In genomic region chr3:115783426-115783825, GRCh38 we compare ENCODE assay signal across 8 cellular contexts.
A peak's percentile ranks its signal among the peaks of the same experiment; 100 is the strongest.
DNase-seq lines count a peak whose midpoint lies in the region; ATAC-seq and TF ChIP-seq lines count a peak whose summit lies in the region.
"Not testable (repeated sequence)": the region's sequence is repeated elsewhere in the genome, so short reads cannot be mapped to it uniquely, and the experiment has no call there.

No MANE protein-coding gene starts in this region.

- H3K9me2 ChIP-seq in PC-3 (replicated peaks; ENCODE audit: low read length): not testable (repeated sequence)

- peak overlapping the region; percentile 35; the same call in 1 of the 2 replicates for H2AFZ ChIP-seq in PC-3 (ENCODE audit: low read length)

- H3K36me3 ChIP-seq in H7 (replicated peaks; ENCODE audit: control insufficient read depth, insufficient read depth, low read length); PC-3 (ENCODE audit: low read depth, low read length); heart right ventricle; naive thymus-derived CD4-positive, alpha-beta T cell (ENCODE audit: control insufficient read depth in 2 of 3, insufficient read depth in 3 of 3, low read length in 3 of 3); spleen: not testable (repeated sequence)

- not testable (repeated sequence) for TF ChIP-seq CTCF in 22Rv1 (IDR thresholded peaks at IDR 0.05); PC-3 (conservative IDR thresholded peaks at IDR 0.05; ENCODE audit: low read depth, low read length); coronary artery (IDR thresholded peaks at IDR 0.05); heart right ventricle (IDR thresholded peaks at IDR 0.05); spleen (IDR thresholded peaks at IDR 0.05 in 8 of 11, conservative IDR thresholded peaks at IDR 0.05 in 3 of 11)

- not testable (repeated sequence) for H3K9me3 ChIP-seq in PC-3 (ENCODE audit: low read length); heart right ventricle; naive thymus-derived CD4-positive, alpha-beta T cell (ENCODE audit: control insufficient read depth in 2 of 3, low read length in 3 of 3); spleen

- ATAC-seq in PC-3; activated T-cell treated with anti-CD3 and anti-CD28 coated beads, Interleukin-2, amount 50 U/mL, for 4 hours; heart right ventricle; naive thymus-derived CD4-positive, alpha-beta T cell: not testable (repeated sequence)

- BruUV-seq in PC-3 (replicated peaks; lab: Mats Ljungman, UMichigan): TSS peak; percentile 53

- peaks cover 14% of the 10 kb centered on the region for H3K4me1 Mint-ChIP-seq in activated T-cell treated with anti-CD3 and anti-CD28 coated beads, Interleukin-2, amount 50 U/mL, for 4 hours (ENCODE audit: low read depth)
- peaks cover 8 to 16% (median 14%) of the 10 kb centered on the region in 7 donors for H3K4me1 Mint-ChIP-seq in naive thymus-derived CD4-positive, alpha-beta T cell

- TF ChIP-seq POLR2A in spleen (IDR thresholded peaks at IDR 0.05): not testable (repeated sequence)

- H3K9me3 Mint-ChIP-seq in activated T-cell treated with anti-CD3 and anti-CD28 coated beads, Interleukin-2, amount 50 U/mL, for 4 hours; naive thymus-derived CD4-positive, alpha-beta T cell: not testable (repeated sequence)

- not testable (repeated sequence) for DNase-seq in H7; PC-3; activated T-cell treated with anti-CD3 and anti-CD28 coated beads, Interleukin-2, amount 50 U/mL, for 4 hours; coronary artery (ENCODE audit: low spot score); heart right ventricle; naive thymus-derived CD4-positive, alpha-beta T cell; spleen

- CTCF ChIA-PET in PC-3 (lab: Charles Lee): interaction anchor here (0.7 to 2.0 kb wide), 7 partner anchors 22 to 564 kb away, joined by 4 to 18 read pairs (median 6); no protein-coding TSS in a partner anchor
- CTCF ChIA-PET in naive thymus-derived CD4-positive, alpha-beta T cell (lab: Charles Lee): interaction anchor here (0.5 to 2.3 kb wide), 7 partner anchors 24 to 618 kb away, joined by 3 to 7 read pairs (median 4); no protein-coding TSS in a partner anchor

- intact Hi-C loops in PC-3 (cut with micrococcal nuclease); spleen (cut with DNase I; ENCODE audit: low total_unique reads): not testable (repeated sequence)
- intact Hi-C loops in heart right ventricle (cut with DNase I): loop anchor here in 9 of 10 donors (5.0 to 10.0 kb wide), 6 partner anchors 71 to 959 kb away; no protein-coding TSS in a partner anchor
- intact Hi-C loops in naive thymus-derived CD4-positive, alpha-beta T cell (cut with micrococcal nuclease): loop anchor here (5.0 to 10.0 kb wide), 6 partner anchors 566 to 1836 kb away; partner anchors contain the start of gene ZDHHC23 (in 1 of the 2)

- H3K4me3 ChIP-seq in H7 (ENCODE audit: insufficient read depth, low read depth, low read length) (peak overlapping the region; percentile 67), PC-3 (ENCODE audit: low read length) (peak overlapping the region; percentile 65), coronary artery (peak overlapping the region; percentile 78), heart right ventricle (peak overlapping the region in 9 of 10 donors; percentile 51 to 86 (median 71)), spleen (peak overlapping the region in 7 of 8 donors; percentile 51 to 92 (median 76))
- not testable (repeated sequence) for H3K4me3 ChIP-seq in naive thymus-derived CD4-positive, alpha-beta T cell (ENCODE audit: low read length)

- H3K4me2 ChIP-seq in PC-3 (ENCODE audit: low read length): peak overlapping the region; percentile 87

- not testable (repeated sequence) for H3K27me3 ChIP-seq in H7 (ENCODE audit: control insufficient read depth, insufficient read depth, low read length); PC-3 (ENCODE audit: low read length); naive thymus-derived CD4-positive, alpha-beta T cell (ENCODE audit: control insufficient read depth in 2 of 2, insufficient read depth in 2 of 2, low read length in 2 of 2); spleen (replicated peaks in 1 of 7)
- H3K27me3 ChIP-seq in heart right ventricle: peaks cover 0 to 10% (median 0%) of the 10 kb centered on the region in 7 donors

- H3K27ac Mint-ChIP-seq in naive thymus-derived CD4-positive, alpha-beta T cell: peak overlapping the region in 8 of 9 donors; percentile 61 to 99 (median 97)

- WGBS in heart right ventricle, 2 donors: 65 to 68% methylated on average over 13 of the region's 13 CpGs
- WGBS in spleen, 5 donors: 75 to 80% (median 77%) methylated on average over 13 of the region's 13 CpGs

- not testable (repeated sequence) for H3K27me3 Mint-ChIP-seq in activated T-cell treated with anti-CD3 and anti-CD28 coated beads, Interleukin-2, amount 50 U/mL, for 4 hours (ENCODE audit: low read depth)
- peaks cover 0 to 25% (median 4%) of the 10 kb centered on the region in 5 donors for H3K27me3 Mint-ChIP-seq in naive thymus-derived CD4-positive, alpha-beta T cell

- H3K4me1 ChIP-seq in PC-3 (ENCODE audit: insufficient read depth, low read length): peaks cover 28% of the 10 kb centered on the region
- H3K4me1 ChIP-seq in heart right ventricle: peaks cover 0 to 18% (median 8%) of the 10 kb centered on the region in 9 donors
- not testable (repeated sequence) for H3K4me1 ChIP-seq in naive thymus-derived CD4-positive, alpha-beta T cell (ENCODE audit: control insufficient read depth in 2 of 2, insufficient read depth in 2 of 2, low read length in 2 of 2)
- H3K4me1 ChIP-seq in spleen: peaks cover 0 to 22% (median 16%) of the 10 kb centered on the region in 6 donors

- not testable (repeated sequence) for H3F3A ChIP-seq in PC-3 (ENCODE audit: low read length, unreplicated experiment)

- H3K9ac ChIP-seq in PC-3 (ENCODE audit: low read length): peak overlapping the region; percentile 94

- POLR2A ChIA-PET in PC-3 (lab: Charles Lee; ENCODE audit: unreplicated experiment): interaction anchor here (0.6 to 1.7 kb wide), 6 partner anchors 20 to 637 kb away, joined by 3 to 21 read pairs (median 12); no protein-coding TSS in a partner anchor
- POLR2A ChIA-PET in naive thymus-derived CD4-positive, alpha-beta T cell (lab: Charles Lee): interaction anchor here (0.5 to 1.8 kb wide), 6 partner anchors 9 to 636 kb away, joined by 3 to 5 read pairs (median 4); partner anchors contain the start of gene ZBTB20

- H4K20me1 ChIP-seq in PC-3 (ENCODE audit: low read length): not testable (repeated sequence)

- H3K27ac ChIP-seq in 22Rv1 (peak overlapping the region; percentile 92), PC-3 (ENCODE audit: low read length) (peak overlapping the region; percentile 96), heart right ventricle (peak overlapping the region in 9 of 10 donors; percentile 90 to 97 (median 95)), spleen (peak overlapping the region in 7 of 8 donors; percentile 88 to 96 (median 93))
- not testable (repeated sequence) for H3K27ac ChIP-seq in coronary artery
- H3K27ac ChIP-seq in naive thymus-derived CD4-positive, alpha-beta T cell (ENCODE audit: low read depth, low read length): peak overlapping the region; percentile 99

- H3K79me2 ChIP-seq in PC-3 (ENCODE audit: low read length): not testable (repeated sequence)

- H3K4me3 Mint-ChIP-seq in activated T-cell treated with anti-CD3 and anti-CD28 coated beads, Interleukin-2, amount 50 U/mL, for 4 hours: peak overlapping the region; percentile 84
- peak overlapping the region in 8 of 10 donors; percentile 11 to 97 (median 87) for H3K4me3 Mint-ChIP-seq in naive thymus-derived CD4-positive, alpha-beta T cell

- not testable (repeated sequence) for H3K36me3 Mint-ChIP-seq in activated T-cell treated with anti-CD3 and anti-CD28 coated beads, Interleukin-2, amount 50 U/mL, for 4 hours (ENCODE audit: insufficient read depth); naive thymus-derived CD4-positive, alpha-beta T cell
